Comparison of ENCODE assay signal across 23 cellular contexts in the genomic region with DNA sequence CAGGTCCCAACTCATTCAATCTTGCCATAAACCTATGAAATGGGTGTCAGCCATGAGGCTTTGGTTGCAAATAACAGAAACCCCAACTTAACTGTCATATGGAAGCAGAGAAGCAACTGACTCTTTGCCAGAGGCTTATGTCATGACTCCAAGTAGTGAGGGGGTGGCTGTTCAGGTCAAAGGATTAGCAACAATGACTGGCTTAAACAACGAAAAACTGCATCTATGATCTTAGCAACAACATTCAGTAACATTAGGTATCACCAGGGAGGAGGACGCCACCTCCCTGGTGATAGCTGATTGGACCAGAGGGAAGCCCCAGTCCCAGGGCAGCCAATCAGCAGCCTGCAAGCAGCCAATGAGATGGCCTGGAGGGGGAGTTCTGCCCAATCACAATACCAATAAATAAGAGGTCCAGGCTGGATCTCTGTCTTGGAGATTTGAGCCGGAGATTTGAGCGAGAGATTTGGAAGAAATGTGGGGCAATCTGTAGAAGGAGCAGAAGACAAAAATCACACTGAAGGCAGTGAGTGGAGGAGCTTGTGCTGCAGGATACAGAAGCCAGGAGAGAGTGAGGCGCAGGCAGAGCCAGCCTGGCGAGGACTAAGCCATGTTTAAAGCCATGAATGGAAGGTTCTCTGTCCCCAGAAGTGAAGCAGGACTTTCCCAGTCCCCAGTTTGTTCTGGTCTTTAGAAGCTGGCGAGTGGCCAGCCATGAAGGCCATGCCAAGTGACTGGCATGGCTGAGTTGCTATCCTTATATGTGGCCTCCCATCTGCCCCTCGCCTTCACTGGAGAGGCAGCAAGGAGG.
DNase-seq lines count a peak whose midpoint lies in the region; ATAC-seq and TF ChIP-seq lines count a peak whose summit lies in the region.
"Had no signal": no experiment of that assay in that cellular context is flagged by ENCODE, and none has a peak within 500 bp of the region (broad histone marks: within the 10 kb centered on the region; RNA-seq: fewer than 3 reads in every experiment).

No MANE protein-coding gene starts in this region.

- TF ChIP-seq CTCF in choroid plexus epithelial cell (conservative IDR thresholded peaks at IDR 0.05; ENCODE audit: low read depth, low read length), result no peak
- no peak for TF ChIP-seq CTCF in retinal pigment epithelial cell (conservative IDR thresholded peaks at IDR 0.05; ENCODE audit: low read depth, low read length)
- TF ChIP-seq CTCF in foreskin keratinocyte (conservative IDR thresholded peaks at IDR 0.05), result no peak

- H3K9me3 Mint-ChIP-seq in activated naive CD8-positive, alpha-beta T cell treated with anti-CD3 and anti-CD28 coated beads, Interleukin-2, amount 50 U/mL, for 24 hours, result no peaks in the 10 kb centered on the region
- H3K9me3 Mint-ChIP-seq: activated naive CD8-positive, alpha-beta T cell treated with anti-CD3 and anti-CD28 coated beads, Interleukin-2, amount 10 ng/mL, durations not matched to agents 7 days and 5 days; activated T-cell treated with anti-CD3 and anti-CD28 coated beads, Interleukin-2, amount 50 U/mL, for 72 hours; HFFc6 had no signal

- H3K27me3 Mint-ChIP-seq in activated naive CD8-positive, alpha-beta T cell treated with anti-CD3 and anti-CD28 coated beads, Interleukin-2, amount 50 U/mL, for 24 hours, result no peaks in the 10 kb centered on the region
- H3K27me3 Mint-ChIP-seq: activated naive CD8-positive, alpha-beta T cell treated with anti-CD3 and anti-CD28 coated beads, Interleukin-2, amount 10 ng/mL, durations not matched to agents 7 days and 5 days had no signal

- H3K4me3 Mint-ChIP-seq in activated naive CD8-positive, alpha-beta T cell treated with anti-CD3 and anti-CD28 coated beads, Interleukin-2, amount 50 U/mL, for 24 hours, result no peak overlapping the region
- H3K4me3 Mint-ChIP-seq: activated CD8-positive, alpha-beta T cell treated with anti-CD3 and anti-CD28 coated beads, Interleukin-2, amount 10 ng/mL, durations not matched to agents 7 days and 5 days; activated naive CD8-positive, alpha-beta T cell treated with anti-CD3 and anti-CD28 coated beads, Interleukin-2, amount 10 ng/mL, durations not matched to agents 7 days and 5 days; activated T-cell treated with anti-CD3 and anti-CD28 coated beads, Interleukin-2, amount 50 U/mL, for 72 hours; HFFc6 had no signal

- no peak overlapping the region for H3K4me3 ChIP-seq in choroid plexus epithelial cell (ENCODE audit: low read depth, low read length)
- H3K4me3 ChIP-seq in retinal pigment epithelial cell (ENCODE audit: low read length), result no peak overlapping the region
- H3K4me3 ChIP-seq: BLaER1 treated with 17β-estradiol and CSF1 and Interleukin-3, amounts not matched to agents 10 nM and 100 nM; heart left ventricle; lung; ovary; skin epidermis had no signal

- no peaks in the 10 kb centered on the region for H3K36me3 Mint-ChIP-seq in activated naive CD8-positive, alpha-beta T cell treated with anti-CD3 and anti-CD28 coated beads, Interleukin-2, amount 50 U/mL, for 24 hours (ENCODE audit: low read depth)
- H3K36me3 Mint-ChIP-seq: activated naive CD8-positive, alpha-beta T cell treated with anti-CD3 and anti-CD28 coated beads, Interleukin-2, amount 10 ng/mL, durations not matched to agents 7 days and 5 days had no signal

- H3K27ac ChIP-seq in foreskin keratinocyte, result no peak overlapping the region
- H3K27ac ChIP-seq: 22Rv1; BLaER1 treated with 17β-estradiol and CSF1 and Interleukin-3, amounts not matched to agents 10 nM and 100 nM; ovary; skin epidermis had no signal

- no peak for ATAC-seq in foreskin keratinocyte
- no peak for ATAC-seq in activated naive CD8-positive, alpha-beta T cell treated with anti-CD3 and anti-CD28 coated beads, Interleukin-2, amount 50 U/mL, for 24 hours
- ATAC-seq: activated CD8-positive, alpha-beta T cell treated with anti-CD3 and anti-CD28 coated beads, Interleukin-2, amount 10 ng/mL, durations not matched to agents 7 days and 5 days; activated T-cell treated with anti-CD3 and anti-CD28 coated beads, Interleukin-2, amount 50 U/mL, for 72 hours; heart left ventricle had no signal

- no peaks in the 10 kb centered on the region for H3K4me1 Mint-ChIP-seq in activated naive CD8-positive, alpha-beta T cell treated with anti-CD3 and anti-CD28 coated beads, Interleukin-2, amount 50 U/mL, for 24 hours
- H3K4me1 Mint-ChIP-seq: activated naive CD8-positive, alpha-beta T cell treated with anti-CD3 and anti-CD28 coated beads, Interleukin-2, amount 10 ng/mL, durations not matched to agents 7 days and 5 days had no signal

- DNase-seq in DMS 273 (lab: John Stamatoyannopoulos, UW; ENCODE audit: unreplicated experiment), result peak; percentile 56
- DNase-seq in DMS 273 treated with DMSO at 0.1 percent for 48 hours (lab: John Stamatoyannopoulos, UW), result no peak
- peak; percentile 62 for DNase-seq in NCI-H446 treated with DMSO at 0.1 percent for 48 hours (lab: John Stamatoyannopoulos, UW)
- DNase-seq in choroid plexus epithelial cell (ENCODE audit: low read depth), result peak; percentile 19
- peak; percentile 85 for DNase-seq in retinal pigment epithelial cell (ENCODE audit: low read depth)
- no peak for DNase-seq in foreskin keratinocyte
- DNase-seq in activated naive CD8-positive, alpha-beta T cell treated with anti-CD3 and anti-CD28 coated beads, Interleukin-2, amount 50 U/mL, for 24 hours, result no peak
- no peak for DNase-seq in Kasumi-1 (lab: John Stamatoyannopoulos, UW)
- DNase-seq: activated CD8-positive, alpha-beta T cell treated with anti-CD3 and anti-CD28 coated beads, Interleukin-2, amount 10 ng/mL, durations not matched to agents 7 days and 5 days; activated naive CD8-positive, alpha-beta T cell treated with anti-CD3 and anti-CD28 coated beads, Interleukin-2, amount 10 ng/mL, durations not matched to agents 7 days and 5 days; activated T-cell treated with anti-CD3 and anti-CD28 coated beads, Interleukin-2, amount 50 U/mL, for 72 hours; effector memory CD4-positive, alpha-beta T cell; GF-D8; heart left ventricle; HFFc6; NCI-H146; NCI-H226; ovary; stimulated activated CD4-positive, alpha-beta T cell treated with anti-CD3 and anti-CD28 coated beads, Interleukin-2, amount 100 ng/mL, for 48 hours had no signal

- H3K27me3 ChIP-seq in foreskin keratinocyte, result no peaks in the 10 kb centered on the region
- H3K27me3 ChIP-seq: BLaER1 treated with 17β-estradiol and CSF1 and Interleukin-3, amounts not matched to agents 10 nM and 100 nM; heart left ventricle; ovary had no signal

- no peaks in the 10 kb centered on the region for H3K4me1 ChIP-seq in foreskin keratinocyte

- no peak overlapping the region for H3K27ac Mint-ChIP-seq in activated naive CD8-positive, alpha-beta T cell treated with anti-CD3 and anti-CD28 coated beads, Interleukin-2, amount 50 U/mL, for 24 hours
- H3K27ac Mint-ChIP-seq: activated CD8-positive, alpha-beta T cell treated with anti-CD3 and anti-CD28 coated beads, Interleukin-2, amount 10 ng/mL, durations not matched to agents 7 days and 5 days; activated naive CD8-positive, alpha-beta T cell treated with anti-CD3 and anti-CD28 coated beads, Interleukin-2, amount 10 ng/mL, durations not matched to agents 7 days and 5 days; activated T-cell treated with anti-CD3 and anti-CD28 coated beads, Interleukin-2, amount 50 U/mL, for 72 hours; HFFc6 had no signal

Comparison
In these comparisons a context has a peak if more than half of its experiments do, and no peak if none do; other contexts are left out.
1. DNase-seq: peak in DMS 273 (single experiment), NCI-H446 treated with DMSO at 0.1 percent for 48 hours (single experiment), choroid plexus epithelial cell (single experiment) and retinal pigment epithelial cell (single experiment); none in DMS 273 treated with DMSO at 0.1 percent for 48 hours (single experiment), foreskin keratinocyte (0 of 2), activated naive CD8-positive, alpha-beta T cell treated with anti-CD3 and anti-CD28 coated beads, Interleukin-2, amount 50 U/mL, for 24 hours (single experiment) and Kasumi-1 (0 of 2).